Comparison of ENCODE assay signal across 7 cellular contexts in the genomic region with DNA sequence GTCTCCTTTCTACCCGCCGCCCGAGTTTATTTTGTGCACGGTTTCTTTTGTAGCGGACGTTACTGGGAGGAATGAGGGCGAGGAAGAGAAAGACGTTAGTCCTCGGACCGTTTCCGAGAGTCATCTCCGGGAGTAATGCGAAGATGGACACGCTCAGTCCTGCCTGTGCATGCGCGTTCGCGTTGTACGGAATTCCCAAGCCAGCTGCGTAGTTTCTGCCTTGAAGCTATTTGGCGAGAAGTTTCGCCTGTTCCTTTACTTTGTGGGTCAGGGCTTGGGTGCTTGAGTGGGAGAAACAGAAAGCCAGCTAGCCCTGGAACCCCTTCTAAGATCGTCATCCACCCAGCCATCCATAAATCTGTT. TPM values are rescaled to one million over a fixed set of nuclear protein-coding genes. Genes with fewer than 3 reads are reported as not detected.
DNase-seq lines count a peak whose midpoint lies in the region; ATAC-seq, FAIRE-seq and TF ChIP-seq lines count a peak whose summit lies in the region.
"Not testable (repeated sequence)": the region's sequence is repeated elsewhere in the genome, so short reads cannot be mapped to it uniquely, and the experiment has no call there.

No MANE protein-coding gene starts in this region.

- FAIRE-seq in bronchial epithelial cell (lab: Jason Lieb, UNC), result peak; percentile 93

- in situ Hi-C loops in IMR-90 (cut with MboI; ENCODE audit: low sequenced_read_pairs), result not testable (repeated sequence)

- not testable (repeated sequence) for H3K4me1 ChIP-seq in IMR-90 (ENCODE audit: control insufficient read depth, insufficient read depth, low read length)
- peaks cover 0 to 23% (median 3%) of the 10 kb centered on the region in 4 donors for H3K4me1 ChIP-seq in right lobe of liver

- dilution Hi-C loops in IMR-90 (cut with HindIII; ENCODE audit: low sequenced_read_pairs, unreplicated experiment), result not testable (repeated sequence)

- not testable (repeated sequence) for H3K9me1 ChIP-seq in IMR-90 (ENCODE audit: insufficient read depth, low read length)

- TF ChIP-seq RAD21 in IMR-90 (IDR thresholded peaks at IDR 0.05; ENCODE audit: low read length), result not testable (repeated sequence)

- H3K14ac ChIP-seq in IMR-90 (replicated peaks; ENCODE audit: low read depth, low read length), result not testable (repeated sequence)

- H4K20me1 ChIP-seq in IMR-90 (ENCODE audit: insufficient read depth, low read length), result not testable (repeated sequence)

- not testable (repeated sequence) for H4K5ac ChIP-seq in IMR-90 (ENCODE audit: low read depth, low read length)

- not testable (repeated sequence) for H2BK20ac ChIP-seq in IMR-90 (ENCODE audit: low read depth, low read length)

- H4K8ac ChIP-seq in IMR-90 (ENCODE audit: low read depth in 2 of 2, low read length in 2 of 2), result not testable (repeated sequence)

- not testable (repeated sequence) for BruUV-seq in IMR-90 (replicated peaks; lab: Mats Ljungman, UMichigan)

- not testable (repeated sequence) for H3K4me3 ChIP-seq in IMR-90 (ENCODE audit: insufficient read depth, low read depth, low read length); bronchial epithelial cell (ENCODE audit: low read depth, low read length); right lobe of liver

- CTCF ChIA-PET in IMR-90 (lab: Yijun Ruan, JAX), result not testable (repeated sequence)

- not testable (repeated sequence) for H3K4me2 ChIP-seq in IMR-90 (ENCODE audit: low read depth, low read length)

- H3K23ac ChIP-seq in IMR-90 (ENCODE audit: low read depth, low read length), result not testable (repeated sequence)

- not testable (repeated sequence) for H3K9ac ChIP-seq in IMR-90 (ENCODE audit: low read depth, low read length)

- TF ChIP-seq POLR2A in IMR-90 (IDR thresholded peaks at IDR 0.05; ENCODE audit: low read depth, low read length); right lobe of liver (IDR thresholded peaks at IDR 0.05): not testable (repeated sequence)

- not testable (repeated sequence) for H2BK5ac ChIP-seq in IMR-90 (ENCODE audit: low read depth, low read length, poor library complexity, severe bottlenecking)

- not testable (repeated sequence) for H3K36me3 ChIP-seq in IMR-90 (ENCODE audit: control insufficient read depth, insufficient read depth, low read length); bronchial epithelial cell (ENCODE audit: control insufficient read depth, insufficient read depth, low read length); right lobe of liver

- H3K4ac ChIP-seq in IMR-90 (ENCODE audit: low read depth, low read length), result not testable (repeated sequence)

- H3K56ac ChIP-seq in IMR-90 (ENCODE audit: extremely low read depth, insufficient read depth, low read length), result not testable (repeated sequence)

- not testable (repeated sequence) for H3K18ac ChIP-seq in IMR-90 (ENCODE audit: low read depth, low read length)

- POLR2A ChIA-PET in IMR-90 (lab: Charles Lee; ENCODE audit: unreplicated experiment), result not testable (repeated sequence)

- intact Hi-C loops in IMR-90 (cut with micrococcal nuclease), result loop anchor here (5.0 kb wide), 1 partner anchor 102 kb away; no protein-coding TSS in a partner anchor
- intact Hi-C loops in right lobe of liver (cut with DNase I), result not testable (repeated sequence)

- H2AK9ac ChIP-seq in IMR-90 (replicated peaks; ENCODE audit: low read depth, low read length, poor library complexity), result not testable (repeated sequence)

- not testable (repeated sequence) for H2BK120ac ChIP-seq in IMR-90 (ENCODE audit: low read depth, low read length)

- not testable (repeated sequence) for DNase-seq in IMR-90; bronchial epithelial cell (ENCODE audit: low read depth); right lobe of liver

- H3K27ac ChIP-seq in IMR-90 (ENCODE audit: insufficient read depth, low read length); right lobe of liver: not testable (repeated sequence)

- not testable (repeated sequence) for TF ChIP-seq CTCF in IMR-90 (conservative IDR thresholded peaks at IDR 0.05; ENCODE audit: low read depth, low read length); bronchial epithelial cell (IDR thresholded peaks at IDR 0.05; ENCODE audit: insufficient read depth, low read length, severe bottlenecking); right lobe of liver (IDR thresholded peaks at IDR 0.05)

- H2AK5ac ChIP-seq in IMR-90 (ENCODE audit: low read depth, low read length), result not testable (repeated sequence)

- not testable (repeated sequence) for H2BK15ac ChIP-seq in IMR-90 (ENCODE audit: low read depth, low read length)

- H4K91ac ChIP-seq in IMR-90 (ENCODE audit: insufficient read depth, low read depth, low read length), result not testable (repeated sequence)

- H3K9me3 ChIP-seq in IMR-90 (ENCODE audit: control insufficient read depth, insufficient read depth, low read length); right lobe of liver: not testable (repeated sequence)

- ATAC-seq in GM18909 (IDR thresholded peaks at IDR 0.05; ENCODE audit: poor library complexity, unreplicated experiment) (peak; percentile 7), GM21381 (IDR thresholded peaks at IDR 0.05; ENCODE audit: unreplicated experiment) (peak; percentile 3), HG02571 (IDR thresholded peaks at IDR 0.05; ENCODE audit: unreplicated experiment) (peak; percentile 4), HG03025 (IDR thresholded peaks at IDR 0.05; ENCODE audit: low FRiP score, unreplicated experiment) (peak; percentile 5), IMR-90 (ENCODE audit: low read depth) (peak; percentile 54), right lobe of liver (peak; percentile 25 to 48 (median 36))

- H3K79me1 ChIP-seq in IMR-90 (ENCODE audit: low read depth in 1 of 2, low read length in 2 of 2), result not testable (repeated sequence)

- not testable (repeated sequence) for H3K27me3 ChIP-seq in IMR-90 (ENCODE audit: control insufficient read depth, insufficient read depth, low read length); bronchial epithelial cell (ENCODE audit: control insufficient read depth, insufficient read depth, low read length); right lobe of liver

- WGBS in IMR-90 (ENCODE audit: extremely low coverage in 2 of 2, insufficient read length in 1 of 2), 2 experiments, result no CpG with 5 or more reads among the region's 23 CpGs
- WGBS in right lobe of liver (ENCODE audit: insufficient coverage, low coverage, low lambda C conversion rate, missing lambda C conversion rate), result no CpG with 5 or more reads among the region's 23 CpGs

- not testable (repeated sequence) for H2AFZ ChIP-seq in IMR-90 (replicated peaks; ENCODE audit: low read length, poor library complexity)

RNA-seq across cellular contexts. Expression of a gene that starts 23.0 kb away (rescaled TPM):
- total RNA-seq in IMR-90 (2012; rRNA removed), result 10.2 and 11.1 TPM in 2 replicates
- polyA plus RNA-seq in IMR-90 (2012; rRNA removed), result 22.5 and 24.0 TPM in 2 replicates
- 11.6 and 19.9 TPM in 2 replicates for polyA plus RNA-seq in IMR-90 (2012; cell fraction: cytosol; rRNA removed)
- 2.6 and 8.0 TPM in 2 replicates for polyA plus RNA-seq in IMR-90 (2012; cell fraction: nucleus; rRNA removed; ENCODE audit: low replicate concordance)
- 20.0 and 27.3 TPM in 2 replicates for total RNA-seq in bronchial epithelial cell
- 10 to 100 TPM; 11.9 to 20.6 (median 14.6) TPM for total RNA-seq in right lobe of liver

Comparison
In these comparisons a context has a peak if more than half of its experiments do, and no peak if none do; other contexts are left out.
1. ATAC-seq: peak in every context shown above with its lines; median percentile 54 in IMR-90; 36 in right lobe of liver; 7 in GM18909; 5 in HG03025; 4 in HG02571; 3 in GM21381.